ENCODE assay signal across 7 cellular contexts in the genomic region with DNA sequence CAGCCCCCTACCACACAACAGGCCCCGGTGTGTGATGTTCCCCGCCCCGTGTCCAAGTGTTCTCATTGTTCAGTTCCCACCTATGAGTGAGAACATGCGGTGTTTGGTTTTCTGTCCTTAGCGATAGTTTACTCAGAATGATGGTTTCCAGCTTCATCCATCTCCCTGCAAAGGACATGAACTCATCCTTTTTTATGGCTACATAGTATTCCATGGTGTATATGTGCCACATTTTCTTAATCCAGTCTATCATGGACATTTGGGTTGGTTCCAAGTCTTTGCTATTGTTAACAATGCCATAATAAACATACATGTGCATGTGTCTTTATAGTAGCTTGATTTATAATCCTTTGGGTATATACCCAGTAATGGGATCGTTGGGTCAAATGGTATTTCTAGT.
DNase-seq lines count a peak whose midpoint lies in the region; ATAC-seq and TF ChIP-seq lines count a peak whose summit lies in the region.
"Not testable (repeated sequence)": the region's sequence is repeated elsewhere in the genome, so short reads cannot be mapped to it uniquely, and the experiment has no call there.

No MANE protein-coding gene starts in this region.

- H3K9me3 ChIP-seq in CD4-positive, alpha-beta memory T cell (ENCODE audit: control insufficient read depth in 1 of 2, low read length in 2 of 2) = not testable (repeated sequence)

- peaks cover 65 to 74% of the 10 kb centered on the region in 2 donors for H3K36me3 Mint-ChIP-seq in CD4-positive, alpha-beta memory T cell
- H3K36me3 Mint-ChIP-seq in HFFc6 (ENCODE audit: low read depth) (peaks cover 57% of the 10 kb centered on the region), natural killer cell (peaks cover 31% of the 10 kb centered on the region)
- peaks cover 66% of the 10 kb centered on the region for H3K36me3 Mint-ChIP-seq in activated CD4-positive, alpha-beta T cell treated with anti-CD3 and anti-CD28 coated beads, Interleukin-2, amount 10 ng/mL, durations not matched to agents 24 days and 14 days (ENCODE audit: low read depth)
- H3K36me3 Mint-ChIP-seq in activated naive CD8-positive, alpha-beta T cell = peaks cover 27% of the 10 kb centered on the region
- peaks cover 64% of the 10 kb centered on the region for H3K36me3 Mint-ChIP-seq in central memory CD8-positive, alpha-beta T cell (ENCODE audit: insufficient read depth)
- peaks cover 100% of the 10 kb centered on the region for H3K36me3 Mint-ChIP-seq in stimulated activated effector memory CD8-positive, alpha-beta T cell treated with anti-CD3 and anti-CD28 coated beads, Interleukin-12 subunit alpha, Interleukin-12 subunit beta, amount 100 ng/mL, for 72 hours

- not testable (repeated sequence) for H3K9me3 Mint-ChIP-seq in CD4-positive, alpha-beta memory T cell; HFFc6; activated CD4-positive, alpha-beta T cell treated with anti-CD3 and anti-CD28 coated beads, Interleukin-2, amount 10 ng/mL, durations not matched to agents 24 days and 14 days; activated naive CD8-positive, alpha-beta T cell (ENCODE audit: low read depth); central memory CD8-positive, alpha-beta T cell; natural killer cell; stimulated activated effector memory CD8-positive, alpha-beta T cell treated with anti-CD3 and anti-CD28 coated beads, Interleukin-12 subunit alpha, Interleukin-12 subunit beta, amount 100 ng/mL, for 72 hours

- H3K4me1 Mint-ChIP-seq in CD4-positive, alpha-beta memory T cell = peaks cover 20 to 28% (median 23%) of the 10 kb centered on the region in 4 donors
- peaks cover 28% of the 10 kb centered on the region for H3K4me1 Mint-ChIP-seq in HFFc6 (ENCODE audit: low read depth)
- H3K4me1 Mint-ChIP-seq in activated CD4-positive, alpha-beta T cell treated with anti-CD3 and anti-CD28 coated beads, Interleukin-2, amount 10 ng/mL, durations not matched to agents 24 days and 14 days = peaks cover 20% of the 10 kb centered on the region
- H3K4me1 Mint-ChIP-seq in activated naive CD8-positive, alpha-beta T cell (ENCODE audit: low read depth) = peaks cover 27% of the 10 kb centered on the region
- peaks cover 22% of the 10 kb centered on the region for H3K4me1 Mint-ChIP-seq in central memory CD8-positive, alpha-beta T cell
- H3K4me1 Mint-ChIP-seq in natural killer cell = peaks cover 21 to 22% of the 10 kb centered on the region in 2 donors
- H3K4me1 Mint-ChIP-seq in stimulated activated effector memory CD8-positive, alpha-beta T cell treated with anti-CD3 and anti-CD28 coated beads, Interleukin-12 subunit alpha, Interleukin-12 subunit beta, amount 100 ng/mL, for 72 hours = peaks cover 24% of the 10 kb centered on the region

- POLR2A ChIA-PET in CD4-positive, alpha-beta memory T cell (lab: Charles Lee; ENCODE audit: partially characterized antibody) = not testable (repeated sequence)

- H3K27ac ChIP-seq in CD4-positive, alpha-beta memory T cell (ENCODE audit: low read depth, low read length) = not testable (repeated sequence)

- ATAC-seq in central memory CD8-positive, alpha-beta T cell (replicated peaks; ENCODE audit: extremely low read depth, poor library complexity, severe bottlenecking); natural killer cell; stimulated activated effector memory CD8-positive, alpha-beta T cell treated with anti-CD3 and anti-CD28 coated beads, Interleukin-12 subunit alpha, Interleukin-12 subunit beta, amount 100 ng/mL, for 72 hours: not testable (repeated sequence)

- intact Hi-C loops in CD4-positive, alpha-beta memory T cell (cut with micrococcal nuclease); activated CD4-positive, alpha-beta T cell treated with anti-CD3 and anti-CD28 coated beads, Interleukin-2, amount 10 ng/mL, durations not matched to agents 24 days and 14 days (cut with micrococcal nuclease); natural killer cell (cut with micrococcal nuclease): not testable (repeated sequence)

- not testable (repeated sequence) for H3K27me3 Mint-ChIP-seq in CD4-positive, alpha-beta memory T cell; HFFc6 (ENCODE audit: insufficient read depth); activated CD4-positive, alpha-beta T cell treated with anti-CD3 and anti-CD28 coated beads, Interleukin-2, amount 10 ng/mL, durations not matched to agents 24 days and 14 days; activated naive CD8-positive, alpha-beta T cell; central memory CD8-positive, alpha-beta T cell; natural killer cell (ENCODE audit: low read depth in 2 of 2)

- H3K4me1 ChIP-seq in CD4-positive, alpha-beta memory T cell (ENCODE audit: insufficient read depth, low read length) = peaks cover 25% of the 10 kb centered on the region

- CTCF ChIA-PET in CD4-positive, alpha-beta memory T cell (lab: Charles Lee; ENCODE audit: partially characterized antibody) = interaction anchor here (1.0 kb wide), 1 partner anchor 41 kb away, joined by 3 read pairs; no protein-coding TSS in a partner anchor

- H3K36me3 ChIP-seq in CD4-positive, alpha-beta memory T cell (ENCODE audit: insufficient read depth, low read length) = peaks cover 20% of the 10 kb centered on the region

- H3K27me3 ChIP-seq in CD4-positive, alpha-beta memory T cell (ENCODE audit: insufficient read depth, low read length) = not testable (repeated sequence)

- TF ChIP-seq CTCF in HFFc6 (IDR thresholded peaks at IDR 0.05); natural killer cell (IDR thresholded peaks at IDR 0.05): not testable (repeated sequence)

- not testable (repeated sequence) for DNase-seq in CD4-positive, alpha-beta memory T cell; HFFc6; central memory CD8-positive, alpha-beta T cell (ENCODE audit: low spot score in 2 of 2); natural killer cell; stimulated activated effector memory CD8-positive, alpha-beta T cell treated with anti-CD3 and anti-CD28 coated beads, Interleukin-12 subunit alpha, Interleukin-12 subunit beta, amount 100 ng/mL, for 72 hours (ENCODE audit: low spot score in 2 of 2)
- peak; percentile 45 for DNase-seq in activated CD4-positive, alpha-beta T cell treated with anti-CD3 and anti-CD28 coated beads, Interleukin-2, amount 10 ng/mL, durations not matched to agents 24 days and 14 days

- H3K27ac Mint-ChIP-seq in CD4-positive, alpha-beta memory T cell = peak overlapping the region in 6 of 7 donors; percentile 36 to 100 (median 84)
- H3K27ac Mint-ChIP-seq in HFFc6 (peak overlapping the region; percentile 42; the same call in 1 of the 2 replicates), natural killer cell (peak overlapping the region; percentile 99)
- not testable (repeated sequence) for H3K27ac Mint-ChIP-seq in activated CD4-positive, alpha-beta T cell treated with anti-CD3 and anti-CD28 coated beads, Interleukin-2, amount 10 ng/mL, durations not matched to agents 24 days and 14 days
- H3K27ac Mint-ChIP-seq in activated naive CD8-positive, alpha-beta T cell = peak overlapping the region; percentile 68
- peak overlapping the region; percentile 100 for H3K27ac Mint-ChIP-seq in central memory CD8-positive, alpha-beta T cell (ENCODE audit: low read depth)
- peak overlapping the region; percentile 98 for H3K27ac Mint-ChIP-seq in stimulated activated effector memory CD8-positive, alpha-beta T cell treated with anti-CD3 and anti-CD28 coated beads, Interleukin-12 subunit alpha, Interleukin-12 subunit beta, amount 100 ng/mL, for 72 hours

- not testable (repeated sequence) for H3K4me3 ChIP-seq in CD4-positive, alpha-beta memory T cell (ENCODE audit: low read length in 2 of 2)

- H3K4me3 Mint-ChIP-seq in CD4-positive, alpha-beta memory T cell; HFFc6; activated CD4-positive, alpha-beta T cell treated with anti-CD3 and anti-CD28 coated beads, Interleukin-2, amount 10 ng/mL, durations not matched to agents 24 days and 14 days; activated naive CD8-positive, alpha-beta T cell; central memory CD8-positive, alpha-beta T cell; natural killer cell; stimulated activated effector memory CD8-positive, alpha-beta T cell treated with anti-CD3 and anti-CD28 coated beads, Interleukin-12 subunit alpha, Interleukin-12 subunit beta, amount 100 ng/mL, for 72 hours: not testable (repeated sequence)
